ENCODE assay signal across 13 cellular contexts in genomic region chr5:134149571-134150303, GRCh38. TPM values are rescaled to one million over a fixed set of nuclear protein-coding genes. Genes with fewer than 3 reads are reported as not detected.
DNase-seq lines count a peak whose midpoint lies in the region; ATAC-seq, FAIRE-seq and TF ChIP-seq lines count a peak whose summit lies in the region.
"Had no signal": no experiment of that assay in that cellular context is flagged by ENCODE, and none has a peak within 500 bp of the region (broad histone marks: within the 10 kb centered on the region; RNA-seq: fewer than 3 reads in every experiment).

No MANE protein-coding gene starts in this region.

- TF ChIP-seq CTCF in lung (IDR thresholded peaks at IDR 0.05; ENCODE audit: control extremely low read depth, extremely low read depth) (no peak), suprapubic skin (IDR thresholded peaks at IDR 0.05) (no peak)

- no peak for TF ChIP-seq EP300 in suprapubic skin (IDR thresholded peaks at IDR 0.05)

- no peak for FAIRE-seq in urothelium cell line (lab: Jason Lieb, UNC)
- FAIRE-seq: GM19239 had no signal

- H3K4me1 Mint-ChIP-seq in activated naive CD4-positive, alpha-beta T cell treated with anti-CD3 and anti-CD28 coated beads, Interleukin-2, amount 10 ng/mL, durations not matched to agents 7 days and 5 days: peaks cover 36% of the 10 kb centered on the region

- H3K27me3 ChIP-seq in lung (ENCODE audit: control insufficient read depth, insufficient read depth): no peaks in the 10 kb centered on the region
- no peaks in the 10 kb centered on the region for H3K27me3 ChIP-seq in suprapubic skin

- H3K4me1 ChIP-seq in lung (ENCODE audit: control insufficient read depth in 2 of 2, insufficient read depth in 2 of 2, low read length in 2 of 2) (peaks cover 7 to 17% of the 10 kb centered on the region in 2 donors), suprapubic skin (peaks cover 27% of the 10 kb centered on the region)

- no peak for TF ChIP-seq POLR2A in suprapubic skin (IDR thresholded peaks at IDR 0.05)

- H3K9me3 ChIP-seq in lung (ENCODE audit: control insufficient read depth in 2 of 2, insufficient read depth in 1 of 2, low read length in 1 of 2) (no peaks in the 10 kb centered on the region), suprapubic skin (no peaks in the 10 kb centered on the region)

- CTCF ChIA-PET in activated naive CD4-positive, alpha-beta T cell treated with anti-CD3 and anti-CD28 coated beads, Interleukin-2, amount 10 ng/mL, durations not matched to agents 7 days and 5 days (lab: Charles Lee): interaction anchor here (0.9 to 35.0 kb wide), 5 partner anchors 9 to 123 kb away, joined by 3 to 743 read pairs (median 5); no protein-coding TSS in a partner anchor

- ATAC-seq in lung (ENCODE audit: insufficient read depth, low FRiP score): no peak
- no peak for ATAC-seq in HG03097 (IDR thresholded peaks at IDR 0.05; ENCODE audit: low FRiP score, unreplicated experiment)
- ATAC-seq in HG03442 (IDR thresholded peaks at IDR 0.05; ENCODE audit: unreplicated experiment): no peak

- peak overlapping the region; percentile 64 for H3K27ac ChIP-seq in angular gyrus (ENCODE audit: low read depth, low read length)
- H3K27ac ChIP-seq in lung (ENCODE audit: low read depth in 1 of 2, low read length in 1 of 2): no peak overlapping the region
- peak overlapping the region; percentile 59 for H3K27ac ChIP-seq in suprapubic skin

- H3K36me3 Mint-ChIP-seq in activated naive CD4-positive, alpha-beta T cell treated with anti-CD3 and anti-CD28 coated beads, Interleukin-2, amount 10 ng/mL, durations not matched to agents 7 days and 5 days: peaks cover 58% of the 10 kb centered on the region

- DNase-seq in activated naive CD4-positive, alpha-beta T cell treated with anti-CD3 and anti-CD28 coated beads, Interleukin-2, amount 10 ng/mL, durations not matched to agents 7 days and 5 days: peak; percentile 20
- no peak for DNase-seq in activated naive CD4-positive, alpha-beta T cell treated with anti-CD3 and anti-CD28 coated beads, Interleukin-2, amount 50 U/mL, for 16 hours
- peak; percentile 20 for DNase-seq in lung (ENCODE audit: low spot score)
- DNase-seq in suprapubic skin (ENCODE audit: low spot score in 2 of 2): no peak
- DNase-seq in urothelium cell line (ENCODE audit: low spot score): no peak
- DNase-seq: activated CD4-positive, alpha-beta T cell treated with anti-CD3 and anti-CD28 coated beads for 1 hour; central memory CD4-positive, alpha-beta T cell; RPMI8226; stimulated activated CD4-positive, alpha-beta T cell treated with anti-CD3 and anti-CD28 coated beads, Interleukin-4, amount 100 ng/mL, for 24 hours had no signal

- no peak overlapping the region for H3K4me3 Mint-ChIP-seq in activated naive CD4-positive, alpha-beta T cell treated with anti-CD3 and anti-CD28 coated beads, Interleukin-2, amount 10 ng/mL, durations not matched to agents 7 days and 5 days

- H3K4me3 ChIP-seq in lung: no peak overlapping the region
- H3K4me3 ChIP-seq in suprapubic skin: no peak overlapping the region

- H3K36me3 ChIP-seq in lung (ENCODE audit: control insufficient read depth in 2 of 2, insufficient read depth in 2 of 2, low read length in 2 of 2) (peaks cover 34 to 40% of the 10 kb centered on the region in 2 donors), suprapubic skin (peaks cover 86% of the 10 kb centered on the region)

- H3K27ac Mint-ChIP-seq in activated naive CD4-positive, alpha-beta T cell treated with anti-CD3 and anti-CD28 coated beads, Interleukin-2, amount 10 ng/mL, durations not matched to agents 7 days and 5 days: peak overlapping the region; percentile 80

- H3K9me3 Mint-ChIP-seq in activated naive CD4-positive, alpha-beta T cell treated with anti-CD3 and anti-CD28 coated beads, Interleukin-2, amount 10 ng/mL, durations not matched to agents 7 days and 5 days: no peaks in the 10 kb centered on the region

- H3K27me3 Mint-ChIP-seq in activated naive CD4-positive, alpha-beta T cell treated with anti-CD3 and anti-CD28 coated beads, Interleukin-2, amount 10 ng/mL, durations not matched to agents 7 days and 5 days: no peaks in the 10 kb centered on the region

- WGBS in lung, 2 donors: 67 to 69% methylated on average over 4 of the region's 4 CpGs
- WGBS in suprapubic skin: 59% methylated on average over 4 of the region's 4 CpGs

RNA-seq across cellular contexts. Expression of gene SKP1, which starts 27.0 kb away (rescaled TPM):
- total RNA-seq in lung (100 to 1,000 TPM; 242 to 324 TPM), suprapubic skin (100 to 1,000 TPM; 143 to 261 (median 196) TPM)
- 100 to 1,000 TPM; 149 to 551 TPM for polyA plus RNA-seq in lung

RNA-seq across cellular contexts. Expression of gene TCF7, which starts 35.3 kb away (rescaled TPM):
- total RNA-seq in lung: 1 to 10 TPM; 3.7 to 6.0 TPM
- polyA plus RNA-seq in lung: 1 to 10 TPM; 2.9 to 3.1 TPM
- total RNA-seq in suprapubic skin: 1 to 10 TPM; 2.9 to 7.2 (median 4.9) TPM

Comparison
In these comparisons a context has a peak if more than half of its experiments do, and no peak if none do; other contexts are left out.
1. DNase-seq: peak in activated naive CD4-positive, alpha-beta T cell treated with anti-CD3 and anti-CD28 coated beads, Interleukin-2, amount 10 ng/mL, durations not matched to agents 7 days and 5 days (single experiment) and lung (single experiment); none in activated naive CD4-positive, alpha-beta T cell treated with anti-CD3 and anti-CD28 coated beads, Interleukin-2, amount 50 U/mL, for 16 hours (single experiment), suprapubic skin (0 of 2) and urothelium cell line (single experiment).
2. H3K27ac ChIP-seq: peak in angular gyrus (single experiment) and suprapubic skin (single experiment); none in lung (0 of 2).